ENCODE assay signal across 1 cellular context in the genomic region with DNA sequence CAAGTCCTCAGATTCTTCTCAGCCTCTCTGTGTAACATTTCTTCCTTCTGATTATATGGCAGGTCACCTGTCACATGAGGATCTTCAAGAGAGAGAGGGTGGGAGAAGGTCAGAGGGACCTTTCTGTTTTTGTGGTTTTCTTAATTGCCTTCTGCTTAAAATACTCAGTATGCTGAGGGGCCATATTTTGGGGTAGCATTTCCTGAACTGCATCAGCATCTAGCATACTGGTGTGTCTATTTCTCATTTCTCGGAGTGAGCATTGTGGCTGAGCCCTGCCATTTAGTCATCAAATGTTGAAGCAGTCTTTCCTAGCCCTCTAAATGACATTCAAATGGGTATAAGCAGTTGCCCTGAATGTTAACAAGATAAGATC.
TF ChIP-seq lines count a peak whose summit lies in the region.

No MANE protein-coding gene starts in this region.

TF ChIP-seq in GM12878, 131 proteins besides CTCF, POLR2A, EP300 and RAD21 (continued from another document):
- TF ChIP-seq ETV6 (conservative IDR thresholded peaks at IDR 0.05 in 1 of 2, IDR thresholded peaks at IDR 0.05 in 1 of 2; ENCODE audit: borderline replicate concordance in 1 of 2, low read depth in 1 of 2) (no peak), SP1 (IDR thresholded peaks at IDR 0.05; ENCODE audit: low read depth, low read length) (no peak)
TF ChIP-seq in GM12878: peak in this region for 19.
